ENCODE assay signal across 31 cellular contexts in the genomic region with DNA sequence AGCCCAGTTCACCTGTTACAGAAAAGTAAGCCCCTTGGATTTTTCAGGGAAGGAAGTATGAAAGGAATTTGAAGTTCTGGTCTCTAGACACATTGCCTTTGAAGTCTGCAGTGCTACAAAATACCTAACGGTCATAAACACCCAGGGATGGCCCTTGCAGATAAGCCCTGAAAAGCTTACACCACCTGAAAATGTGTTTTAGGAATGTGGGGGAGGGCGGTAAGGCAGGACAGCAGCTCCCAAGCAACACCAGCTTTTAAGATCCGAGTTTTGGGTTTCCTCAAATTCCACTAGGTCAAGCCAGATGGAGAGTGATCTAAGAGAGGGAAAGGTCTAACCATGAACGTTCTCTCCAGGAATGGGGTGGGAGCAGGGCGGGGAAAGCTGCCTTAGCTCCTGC.
"Had no signal": no experiment of that assay in that cellular context is flagged by ENCODE, and none has a peak within 500 bp of the region (broad histone marks: within the 10 kb centered on the region; RNA-seq: fewer than 3 reads in every experiment).

No MANE protein-coding gene starts in this region.

- H3K9me3 ChIP-seq: SJCRH30 had no signal

- H3K4me1 ChIP-seq: SJCRH30 had no signal

- H3K36me3 ChIP-seq: SJCRH30, WERI-Rb-1 had no signal

- H3K27me3 Mint-ChIP-seq: activated CD4-positive, alpha-beta memory T cell treated with anti-CD3 and anti-CD28 coated beads, Interleukin-2, amount 10 ng/mL, durations not matched to agents 7 days and 5 days had no signal

- H3K27me3 ChIP-seq: SJCRH30 had no signal

- H3K27ac Mint-ChIP-seq: activated CD4-positive, alpha-beta memory T cell treated with anti-CD3 and anti-CD28 coated beads, Interleukin-2, amount 10 ng/mL, durations not matched to agents 7 days and 5 days; activated CD8-positive, alpha-beta memory T cell treated with anti-CD3 and anti-CD28 coated beads, Interleukin-2, amount 10 ng/mL, durations not matched to agents 7 days and 5 days; activated naive CD4-positive, alpha-beta T cell treated with anti-CD3 and anti-CD28 coated beads, Interleukin-2, amount 10 ng/mL, durations not matched to agents 7 days and 5 days; activated naive CD8-positive, alpha-beta T cell; activated naive CD8-positive, alpha-beta T cell treated with anti-CD3 and anti-CD28 coated beads, Interleukin-2, amount 50 U/mL, for 24 hours; brain had no signal

- H3K4me3 ChIP-seq: SJCRH30, SK-N-MC had no signal

- H3K4me3 Mint-ChIP-seq: activated CD4-positive, alpha-beta memory T cell treated with anti-CD3 and anti-CD28 coated beads, Interleukin-2, amount 10 ng/mL, durations not matched to agents 7 days and 5 days; activated CD8-positive, alpha-beta memory T cell treated with anti-CD3 and anti-CD28 coated beads, Interleukin-2, amount 10 ng/mL, durations not matched to agents 7 days and 5 days; activated naive CD4-positive, alpha-beta T cell treated with anti-CD3 and anti-CD28 coated beads, Interleukin-2, amount 10 ng/mL, durations not matched to agents 7 days and 5 days; activated naive CD8-positive, alpha-beta T cell; activated naive CD8-positive, alpha-beta T cell treated with anti-CD3 and anti-CD28 coated beads, Interleukin-2, amount 50 U/mL, for 24 hours; brain had no signal

- ATAC-seq: activated CD8-positive, alpha-beta memory T cell treated with anti-CD3 and anti-CD28 coated beads, Interleukin-2, amount 10 ng/mL, durations not matched to agents 7 days and 5 days; activated naive CD8-positive, alpha-beta T cell treated with anti-CD3 and anti-CD28 coated beads, Interleukin-2, amount 50 U/mL, for 24 hours; Panc1 had no signal

- H3K9me3 Mint-ChIP-seq: activated CD4-positive, alpha-beta memory T cell treated with anti-CD3 and anti-CD28 coated beads, Interleukin-2, amount 10 ng/mL, durations not matched to agents 7 days and 5 days; activated naive CD4-positive, alpha-beta T cell treated with anti-CD3 and anti-CD28 coated beads, Interleukin-2, amount 10 ng/mL, durations not matched to agents 7 days and 5 days; activated naive CD8-positive, alpha-beta T cell treated with anti-CD3 and anti-CD28 coated beads, Interleukin-2, amount 50 U/mL, for 24 hours; brain had no signal

- H3K27ac ChIP-seq: SJCRH30, SK-N-MC, WERI-Rb-1 had no signal

- DNase-seq: activated CD4-positive, alpha-beta memory T cell treated with anti-CD3 and anti-CD28 coated beads, Interleukin-2, amount 10 ng/mL, durations not matched to agents 7 days and 5 days; activated CD4-positive, alpha-beta T cell treated with anti-CD3 and anti-CD28 coated beads for 1 hour; activated CD4-positive, alpha-beta T cell treated with anti-CD3 and anti-CD28 coated beads for 48 hours; activated CD4-positive, CD25-positive, alpha-beta regulatory T cell; activated CD8-positive, alpha-beta memory T cell treated with anti-CD3 and anti-CD28 coated beads for 24 hours; activated CD8-positive, alpha-beta memory T cell treated with anti-CD3 and anti-CD28 coated beads, Interleukin-2, amount 10 ng/mL, durations not matched to agents 7 days and 5 days; activated CD8-positive, alpha-beta memory T cell treated with anti-CD3 and anti-CD28 coated beads, Interleukin-2, amount 50 U/mL, for 48 hours; activated effector memory CD4-positive, alpha-beta T cell treated with Interleukin-2 at 50 U/mL for 16 hours; activated naive CD4-positive, alpha-beta T cell treated with anti-CD3 and anti-CD28 coated beads, Interleukin-2, amount 10 ng/mL, durations not matched to agents 7 days and 5 days; activated naive CD8-positive, alpha-beta T cell treated with anti-CD3 and anti-CD28 coated beads, Interleukin-2, amount 50 U/mL, for 24 hours; activated T-cell treated with anti-CD3 and anti-CD28 coated beads, Interleukin-2, amount 50 U/mL, for 48 hours; anterior cingulate cortex; caudate nucleus; NCI-H1105; NCI-H1417 treated with DMSO at 0.1 percent for 48 hours; NCI-H1694; NCI-H1930; NCI-H2081 treated with DMSO at 0.1 percent for 48 hours; NCI-H226; NCI-H446 treated with DMSO at 0.1 percent for 48 hours; NCI-H524; SHP77; SJCRH30; T-helper 1 cell; T-helper 2 cell; T-helper 9 cell; WERI-Rb-1 had no signal

- H3K4me1 Mint-ChIP-seq: activated CD4-positive, alpha-beta memory T cell treated with anti-CD3 and anti-CD28 coated beads, Interleukin-2, amount 10 ng/mL, durations not matched to agents 7 days and 5 days; activated CD8-positive, alpha-beta memory T cell treated with anti-CD3 and anti-CD28 coated beads, Interleukin-2, amount 10 ng/mL, durations not matched to agents 7 days and 5 days; activated naive CD4-positive, alpha-beta T cell treated with anti-CD3 and anti-CD28 coated beads, Interleukin-2, amount 10 ng/mL, durations not matched to agents 7 days and 5 days; activated naive CD8-positive, alpha-beta T cell treated with anti-CD3 and anti-CD28 coated beads, Interleukin-2, amount 50 U/mL, for 24 hours; brain had no signal

- H3K36me3 Mint-ChIP-seq: activated CD8-positive, alpha-beta memory T cell treated with anti-CD3 and anti-CD28 coated beads, Interleukin-2, amount 10 ng/mL, durations not matched to agents 7 days and 5 days; activated naive CD4-positive, alpha-beta T cell treated with anti-CD3 and anti-CD28 coated beads, Interleukin-2, amount 10 ng/mL, durations not matched to agents 7 days and 5 days; activated naive CD8-positive, alpha-beta T cell had no signal
